Comparison of ENCODE assay signal across 6 cellular contexts in the genomic region with DNA sequence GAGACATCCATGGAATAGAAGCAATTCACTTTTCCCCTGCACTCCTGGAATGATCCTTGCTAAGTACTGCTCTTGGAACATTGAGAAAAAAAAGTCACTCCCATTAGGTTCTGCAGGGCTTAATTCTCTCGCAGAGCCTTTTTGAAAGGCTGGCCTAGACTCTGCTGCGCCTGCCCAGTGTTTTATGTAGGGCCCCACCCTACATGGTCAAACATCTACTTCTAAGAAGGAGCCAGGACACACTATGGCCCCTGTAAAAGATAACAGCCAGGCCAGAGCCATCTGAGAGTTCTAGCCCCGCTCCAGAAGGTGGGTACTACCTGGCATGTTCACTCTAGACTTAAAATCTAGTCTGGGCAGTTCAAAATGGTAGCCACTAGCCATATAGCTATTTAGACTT.
"Had no signal": no experiment of that assay in that cellular context is flagged by ENCODE, and none has a peak within 500 bp of the region (broad histone marks: within the 10 kb centered on the region; RNA-seq: fewer than 3 reads in every experiment).

No MANE protein-coding gene starts in this region.

- ATAC-seq: GM23338, HepG2 had no signal

- H3K4me2 ChIP-seq: GM23338 had no signal

- H3K4me3 ChIP-seq: GM23338 had no signal

- DNase-seq: H9, HCEC 1CT, KBM-7 had no signal

- H2AFZ ChIP-seq: GM23338 had no signal

- H3K27ac ChIP-seq: HL-60 had no signal
